In genomic region chr19:532578-533484, GRCh38 we compare ENCODE assay signal across 8 cellular contexts. TPM values are rescaled to one million over a fixed set of nuclear protein-coding genes. Genes with fewer than 3 reads are reported as not detected.
DNase-seq lines count a peak whose midpoint lies in the region; ATAC-seq, FAIRE-seq and TF ChIP-seq lines count a peak whose summit lies in the region.

No MANE protein-coding gene starts in this region.

- H3K36me3 Mint-ChIP-seq in CD14-positive monocyte, result peaks cover 10 to 23% of the 10 kb centered on the region in 2 donors
- H3K36me3 Mint-ChIP-seq in glutamatergic neuron (ENCODE audit: unreplicated experiment), result no peaks in the 10 kb centered on the region

- no peaks in the 10 kb centered on the region for H3K27me3 ChIP-seq in adipocyte (replicated peaks; ENCODE audit: control insufficient read depth, insufficient read depth, low read length)
- no peaks in the 10 kb centered on the region for H3K27me3 ChIP-seq in neuron (ENCODE audit: insufficient read depth, low read length)

- TF ChIP-seq CTCF in CD14-positive monocyte (IDR thresholded peaks at IDR 0.05), result peak; percentile 62
- TF ChIP-seq CTCF in glutamatergic neuron (IDR thresholded peaks at IDR 0.05; ENCODE audit: partially characterized antibody, unreplicated experiment), result peak; percentile 47

- H3K9me3 Mint-ChIP-seq in CD14-positive monocyte, result peaks cover 0 to 6% (median 3%) of the 10 kb centered on the region in 7 donors
- peaks cover 4% of the 10 kb centered on the region for H3K9me3 Mint-ChIP-seq in glutamatergic neuron (ENCODE audit: unreplicated experiment)

- intact Hi-C loops in CD14-positive monocyte (cut with micrococcal nuclease), result loop anchor here (2.0 to 10.0 kb wide), 3 partner anchors 38 to 102 kb away; partner anchors contain the start of genes BSG (in 1 of the 2), FGF22 (in 1 of the 2) and POLRMT (in 1 of the 2)

- no peak for ATAC-seq in GM21390 (IDR thresholded peaks at IDR 0.05; ENCODE audit: unreplicated experiment)

- peaks cover 0 to 2% (median 1%) of the 10 kb centered on the region in 3 donors for H3K27me3 Mint-ChIP-seq in CD14-positive monocyte (ENCODE audit: low read depth in 3 of 3)
- H3K27me3 Mint-ChIP-seq in glutamatergic neuron (ENCODE audit: unreplicated experiment), result peaks cover 8% of the 10 kb centered on the region

- FAIRE-seq in H54 (lab: Jason Lieb, UNC), result no peak

- H3K4me3 Mint-ChIP-seq in CD14-positive monocyte (peak overlapping the region; percentile 88 to 92), glutamatergic neuron (ENCODE audit: unreplicated experiment) (peak overlapping the region; percentile 90)

- no peak for TF ChIP-seq POLR2A in H54 (IDR thresholded peaks at IDR 0.05; ENCODE audit: low read depth, low read length)

- H2AFZ ChIP-seq in neuron (ENCODE audit: low read depth, low read length), result no peak overlapping the region

- H3K4me1 ChIP-seq in adipocyte (ENCODE audit: control insufficient read depth, insufficient read depth, low read length) (peaks cover 11% of the 10 kb centered on the region), neuron (ENCODE audit: insufficient read depth, low read length) (peaks cover 13% of the 10 kb centered on the region)

- H3K9me3 ChIP-seq in adipocyte (ENCODE audit: control insufficient read depth, low read length) (no peaks in the 10 kb centered on the region), neuron (ENCODE audit: low read length) (no peaks in the 10 kb centered on the region)

- DNase-seq in CD14-positive monocyte (ENCODE audit: low spot score), result no peak
- DNase-seq in H54 (ENCODE audit: insufficient read length, low spot score), result peak; percentile 69
- DNase-seq in NOMO-1 treated with dmso at 0.1 percent for 144 hours (lab: John Stamatoyannopoulos, UW; ENCODE audit: unreplicated experiment), result peak; percentile 47
- peak; percentile 87 for DNase-seq in adipocyte (ENCODE audit: low read depth)
- peak; percentile 55 for DNase-seq in glutamatergic neuron
- DNase-seq in NCI-H128 (lab: John Stamatoyannopoulos, UW; ENCODE audit: unreplicated experiment), result no peak

- H3K4me1 Mint-ChIP-seq in CD14-positive monocyte, result peaks cover 23% of the 10 kb centered on the region
- H3K4me1 Mint-ChIP-seq in glutamatergic neuron (ENCODE audit: low read depth, unreplicated experiment), result no peaks in the 10 kb centered on the region

- H3K36me3 ChIP-seq in adipocyte (ENCODE audit: control insufficient read depth, insufficient read depth, low read length, severe bottlenecking) (peaks cover 11% of the 10 kb centered on the region), neuron (ENCODE audit: insufficient read depth, low read length) (peaks cover 27% of the 10 kb centered on the region)

- H3K27ac Mint-ChIP-seq in CD14-positive monocyte (peak overlapping the region; percentile 89 to 98 (median 96)), glutamatergic neuron (ENCODE audit: unreplicated experiment) (peak overlapping the region; percentile 91)

- H3K4me3 ChIP-seq in adipocyte (ENCODE audit: low read length) (peak overlapping the region; percentile 93), neuron (ENCODE audit: low read length) (peak overlapping the region; percentile 89)

- H3K9ac ChIP-seq in adipocyte (ENCODE audit: low read length), result peak overlapping the region; percentile 98

RNA-seq across cellular contexts. Expression of gene CDC34, which starts 1.3 kb away (rescaled TPM):
- 10 to 100 TPM; 25.2 to 43.0 TPM for polyA plus RNA-seq in CD14-positive monocyte
- 136 TPM for total RNA-seq in glutamatergic neuron (ENCODE audit: unreplicated experiment)

RNA-seq across cellular contexts. Expression of gene GZMM, which starts 11.0 kb away (rescaled TPM):
- 1 to 10 TPM in 1 of 2 donors, under 1 TPM in 1; 0.48 to 1.4 TPM for polyA plus RNA-seq in CD14-positive monocyte
- 0.47 TPM for total RNA-seq in glutamatergic neuron (ENCODE audit: unreplicated experiment)

RNA-seq across cellular contexts. Expression of gene TPGS1, which starts 25.5 kb away (rescaled TPM):
- 10 to 100 TPM; 14.2 to 48.1 TPM for polyA plus RNA-seq in CD14-positive monocyte
- total RNA-seq in glutamatergic neuron (ENCODE audit: unreplicated experiment), result 20.0 TPM

RNA-seq across cellular contexts. Expression of gene MADCAM1, which starts 36.5 kb away (rescaled TPM):
- not detected for polyA plus RNA-seq in CD14-positive monocyte
- total RNA-seq in glutamatergic neuron (ENCODE audit: unreplicated experiment), result 1.7 TPM

RNA-seq across cellular contexts. Expression of gene BSG, which starts 39.6 kb away (rescaled TPM):
- polyA plus RNA-seq in CD14-positive monocyte, result 100 to 1,000 TPM; 364 to 431 TPM
- 470 TPM for total RNA-seq in glutamatergic neuron (ENCODE audit: unreplicated experiment)

Comparison
In these comparisons a context has a peak if more than half of its experiments do, and no peak if none do; other contexts are left out.
1. DNase-seq: peak in H54 (single experiment), NOMO-1 treated with dmso at 0.1 percent for 144 hours (single experiment), adipocyte (single experiment) and glutamatergic neuron (single experiment); none in CD14-positive monocyte (single experiment) and NCI-H128 (single experiment).